1 cellular context compared by ENCODE assay signal in the genomic region with DNA sequence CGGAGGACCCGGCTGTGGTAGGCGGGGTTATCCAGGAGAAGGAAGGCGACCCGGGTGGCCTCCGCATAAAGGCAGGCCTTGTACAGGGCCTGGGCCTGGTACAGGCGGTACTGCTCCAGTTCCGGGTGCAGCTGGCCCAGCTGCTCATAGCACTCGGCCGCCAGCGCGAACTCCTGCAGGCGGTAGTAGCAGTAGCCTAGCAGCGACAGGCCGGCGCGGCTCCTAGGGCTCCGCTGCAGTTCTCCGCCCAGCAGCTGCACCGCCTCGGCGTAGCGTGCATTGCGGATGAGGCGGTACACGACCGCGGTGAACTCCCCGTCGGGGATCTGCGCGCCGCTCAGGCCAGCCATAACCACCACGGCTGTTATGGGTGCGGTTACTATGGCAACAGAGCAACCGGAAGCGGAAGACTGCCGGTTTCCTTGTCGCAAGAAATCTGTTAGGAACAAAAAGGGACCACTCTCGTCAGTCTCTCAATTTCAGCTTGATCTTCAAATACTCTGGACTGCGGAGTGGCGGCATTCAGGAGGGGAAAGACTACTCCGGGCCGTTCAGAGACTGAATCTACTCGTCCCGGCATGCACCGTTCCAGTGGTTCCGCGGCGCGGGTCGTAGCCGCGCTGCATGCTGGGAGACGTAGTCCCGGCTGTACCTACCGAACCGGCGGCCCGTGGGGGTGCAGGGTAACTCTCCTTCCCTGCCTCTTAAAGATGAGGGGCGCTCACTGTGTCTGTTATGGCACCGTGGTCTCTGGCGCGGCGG.
A peak's percentile ranks its signal among the peaks of the same experiment; 100 is the strongest.
TF ChIP-seq lines count a peak whose summit lies in the region.

No MANE protein-coding gene starts in this region.

TF ChIP-seq in HepG2, 621 proteins besides CTCF, POLR2A, EP300 and RAD21 (continued from another document and continues in another):
- TF ChIP-seq ZNF276 (CRISPR knock-in tag; IDR thresholded peaks at IDR 0.05; ENCODE audit: low read depth): peak; percentile 31; the same call in 1 of the 2 replicates
- no peak; the same call in 1 of the 2 replicates for TF ChIP-seq THAP9 (CRISPR knock-in tag; IDR thresholded peaks at IDR 0.05; ENCODE audit: borderline replicate concordance)
- TF ChIP-seq ZNF468 (CRISPR knock-in tag; IDR thresholded peaks at IDR 0.05): no peak
- TF ChIP-seq, protein P1, sequence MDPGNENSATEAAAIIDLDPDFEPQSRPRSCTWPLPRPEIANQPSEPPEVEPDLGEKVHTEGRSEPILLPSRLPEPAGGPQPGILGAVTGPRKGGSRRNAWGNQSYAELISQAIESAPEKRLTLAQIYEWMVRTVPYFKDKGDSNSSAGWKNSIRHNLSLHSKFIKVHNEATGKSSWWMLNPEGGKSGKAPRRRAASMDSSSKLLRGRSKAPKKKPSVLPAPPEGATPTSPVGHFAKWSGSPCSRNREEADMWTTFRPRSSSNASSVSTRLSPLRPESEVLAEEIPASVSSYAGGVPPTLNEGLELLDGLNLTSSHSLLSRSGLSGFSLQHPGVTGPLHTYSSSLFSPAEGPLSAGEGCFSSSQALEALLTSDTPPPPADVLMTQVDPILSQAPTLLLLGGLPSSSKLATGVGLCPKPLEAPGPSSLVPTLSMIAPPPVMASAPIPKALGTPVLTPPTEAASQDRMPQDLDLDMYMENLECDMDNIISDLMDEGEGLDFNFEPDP (CRISPR knock-in tag; conservative IDR thresholded peaks at IDR 0.05): peak; percentile 3; the same call in 1 of the 2 replicates
- TF ChIP-seq TCF12 (IDR thresholded peaks at IDR 0.05): no peak
- no peak for TF ChIP-seq TCF12 (CRISPR knock-in tag; IDR thresholded peaks at IDR 0.05)
- peak; percentile 83; the same call in 1 of the 2 replicates for TF ChIP-seq KDM5A (IDR thresholded peaks at IDR 0.05; ENCODE audit: borderline replicate concordance, low read length)
- peak; percentile 94 for TF ChIP-seq CREM (IDR thresholded peaks at IDR 0.05)
- TF ChIP-seq CREM (CRISPR knock-in tag; IDR thresholded peaks at IDR 0.05): no peak
- TF ChIP-seq DNMT3B (CRISPR knock-in tag; conservative IDR thresholded peaks at IDR 0.05): no peak; the same call in 1 of the 2 replicates
- no peak for TF ChIP-seq TEF (CRISPR knock-in tag; IDR thresholded peaks at IDR 0.05)
- TF ChIP-seq HES4 (CRISPR knock-in tag; IDR thresholded peaks at IDR 0.05; ENCODE audit: borderline replicate concordance): peak; percentile 83
- TF ChIP-seq ZNF24 (IDR thresholded peaks at IDR 0.05): no peak
- peak; percentile 89 for TF ChIP-seq KDM5B (CRISPR knock-in tag; IDR thresholded peaks at IDR 0.05; ENCODE audit: borderline replicate concordance)
- TF ChIP-seq, protein P2, sequence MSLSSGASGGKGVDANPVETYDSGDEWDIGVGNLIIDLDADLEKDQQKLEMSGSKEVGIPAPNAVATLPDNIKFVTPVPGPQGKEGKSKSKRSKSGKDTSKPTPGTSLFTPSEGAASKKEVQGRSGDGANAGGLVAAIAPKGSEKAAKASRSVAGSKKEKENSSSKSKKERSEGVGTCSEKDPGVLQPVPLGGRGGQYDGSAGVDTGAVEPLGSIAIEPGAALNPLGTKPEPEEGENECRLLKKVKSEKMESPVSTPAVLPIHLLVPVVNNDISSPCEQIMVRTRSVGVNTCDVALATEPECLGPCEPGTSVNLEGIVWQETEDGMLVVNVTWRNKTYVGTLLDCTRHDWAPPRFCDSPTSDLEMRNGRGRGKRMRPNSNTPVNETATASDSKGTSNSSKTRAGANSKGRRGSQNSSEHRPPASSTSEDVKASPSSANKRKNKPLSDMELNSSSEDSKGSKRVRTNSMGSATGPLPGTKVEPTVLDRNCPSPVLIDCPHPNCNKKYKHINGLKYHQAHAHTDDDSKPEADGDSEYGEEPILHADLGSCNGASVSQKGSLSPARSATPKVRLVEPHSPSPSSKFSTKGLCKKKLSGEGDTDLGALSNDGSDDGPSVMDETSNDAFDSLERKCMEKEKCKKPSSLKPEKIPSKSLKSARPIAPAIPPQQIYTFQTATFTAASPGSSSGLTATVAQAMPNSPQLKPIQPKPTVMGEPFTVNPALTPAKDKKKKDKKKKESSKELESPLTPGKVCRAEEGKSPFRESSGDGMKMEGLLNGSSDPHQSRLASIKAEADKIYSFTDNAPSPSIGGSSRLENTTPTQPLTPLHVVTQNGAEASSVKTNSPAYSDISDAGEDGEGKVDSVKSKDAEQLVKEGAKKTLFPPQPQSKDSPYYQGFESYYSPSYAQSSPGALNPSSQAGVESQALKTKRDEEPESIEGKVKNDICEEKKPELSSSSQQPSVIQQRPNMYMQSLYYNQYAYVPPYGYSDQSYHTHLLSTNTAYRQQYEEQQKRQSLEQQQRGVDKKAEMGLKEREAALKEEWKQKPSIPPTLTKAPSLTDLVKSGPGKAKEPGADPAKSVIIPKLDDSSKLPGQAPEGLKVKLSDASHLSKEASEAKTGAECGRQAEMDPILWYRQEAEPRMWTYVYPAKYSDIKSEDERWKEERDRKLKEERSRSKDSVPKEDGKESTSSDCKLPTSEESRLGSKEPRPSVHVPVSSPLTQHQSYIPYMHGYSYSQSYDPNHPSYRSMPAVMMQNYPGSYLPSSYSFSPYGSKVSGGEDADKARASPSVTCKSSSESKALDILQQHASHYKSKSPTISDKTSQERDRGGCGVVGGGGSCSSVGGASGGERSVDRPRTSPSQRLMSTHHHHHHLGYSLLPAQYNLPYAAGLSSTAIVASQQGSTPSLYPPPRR (CRISPR knock-in tag; IDR thresholded peaks at IDR 0.05; ENCODE audit: borderline replicate concordance): 0 out of 2 replicates have a peak, but pooled peaks have one; percentile 5
- no peak for TF ChIP-seq ISX (CRISPR knock-in tag; conservative IDR thresholded peaks at IDR 0.05)
- TF ChIP-seq ZNF33B (CRISPR knock-in tag; IDR thresholded peaks at IDR 0.05): no peak
- peak; percentile 74 for TF ChIP-seq ZBTB38 (CRISPR knock-in tag; IDR thresholded peaks at IDR 0.05)
- TF ChIP-seq SOX5 (CRISPR knock-in tag; IDR thresholded peaks at IDR 0.05; ENCODE audit: borderline replicate concordance): peak; percentile 38; the same call in 1 of the 2 replicates
- peak; percentile 18; the same call in 1 of the 2 replicates for TF ChIP-seq ZNF235 (CRISPR knock-in tag; IDR thresholded peaks at IDR 0.05; ENCODE audit: borderline replicate concordance)
- TF ChIP-seq, protein P3, sequence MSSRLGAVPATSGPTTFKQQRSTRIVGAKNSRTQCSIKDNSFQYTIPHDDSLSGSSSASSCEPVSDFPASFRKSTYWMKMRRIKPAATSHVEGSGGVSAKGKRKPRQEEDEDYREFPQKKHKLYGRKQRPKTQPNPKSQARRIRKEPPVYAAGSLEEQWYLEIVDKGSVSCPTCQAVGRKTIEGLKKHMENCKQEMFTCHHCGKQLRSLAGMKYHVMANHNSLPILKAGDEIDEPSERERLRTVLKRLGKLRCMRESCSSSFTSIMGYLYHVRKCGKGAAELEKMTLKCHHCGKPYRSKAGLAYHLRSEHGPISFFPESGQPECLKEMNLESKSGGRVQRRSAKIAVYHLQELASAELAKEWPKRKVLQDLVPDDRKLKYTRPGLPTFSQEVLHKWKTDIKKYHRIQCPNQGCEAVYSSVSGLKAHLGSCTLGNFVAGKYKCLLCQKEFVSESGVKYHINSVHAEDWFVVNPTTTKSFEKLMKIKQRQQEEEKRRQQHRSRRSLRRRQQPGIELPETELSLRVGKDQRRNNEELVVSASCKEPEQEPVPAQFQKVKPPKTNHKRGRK (CRISPR knock-in tag; IDR thresholded peaks at IDR 0.05): no peak
- no peak for TF ChIP-seq SMAD1 (CRISPR knock-in tag; IDR thresholded peaks at IDR 0.05; ENCODE audit: borderline replicate concordance, low read depth)
- TF ChIP-seq ZBTB37 (CRISPR knock-in tag; IDR thresholded peaks at IDR 0.05): 0 out of 2 replicates have a peak, but pooled peaks have one; percentile 37
- peak; percentile 95 for TF ChIP-seq ZFY (CRISPR knock-in tag; IDR thresholded peaks at IDR 0.05)
- peak; percentile 38; the same call in 1 of the 2 replicates for TF ChIP-seq THYN1 (CRISPR knock-in tag; IDR thresholded peaks at IDR 0.05; ENCODE audit: borderline replicate concordance, low read depth)
- TF ChIP-seq POGK (CRISPR knock-in tag; conservative IDR thresholded peaks at IDR 0.05): peak; percentile 70
- peak; percentile 46 for TF ChIP-seq ZNF205 (CRISPR knock-in tag; IDR thresholded peaks at IDR 0.05)
- TF ChIP-seq RELA (CRISPR knock-in tag; IDR thresholded peaks at IDR 0.05): no peak
- no peak for TF ChIP-seq STAT5B (CRISPR knock-in tag; IDR thresholded peaks at IDR 0.05)
- TF ChIP-seq ZFP91 (CRISPR knock-in tag; IDR thresholded peaks at IDR 0.05; ENCODE audit: borderline replicate concordance): peak; percentile 87
- TF ChIP-seq, protein P4, sequence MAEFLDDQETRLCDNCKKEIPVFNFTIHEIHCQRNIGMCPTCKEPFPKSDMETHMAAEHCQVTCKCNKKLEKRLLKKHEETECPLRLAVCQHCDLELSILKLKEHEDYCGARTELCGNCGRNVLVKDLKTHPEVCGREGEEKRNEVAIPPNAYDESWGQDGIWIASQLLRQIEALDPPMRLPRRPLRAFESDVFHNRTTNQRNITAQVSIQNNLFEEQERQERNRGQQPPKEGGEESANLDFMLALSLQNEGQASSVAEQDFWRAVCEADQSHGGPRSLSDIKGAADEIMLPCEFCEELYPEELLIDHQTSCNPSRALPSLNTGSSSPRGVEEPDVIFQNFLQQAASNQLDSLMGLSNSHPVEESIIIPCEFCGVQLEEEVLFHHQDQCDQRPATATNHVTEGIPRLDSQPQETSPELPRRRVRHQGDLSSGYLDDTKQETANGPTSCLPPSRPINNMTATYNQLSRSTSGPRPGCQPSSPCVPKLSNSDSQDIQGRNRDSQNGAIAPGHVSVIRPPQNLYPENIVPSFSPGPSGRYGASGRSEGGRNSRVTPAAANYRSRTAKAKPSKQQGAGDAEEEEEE (CRISPR knock-in tag; IDR thresholded peaks at IDR 0.05; ENCODE audit: borderline replicate concordance): 0 out of 2 replicates have a peak, but pooled peaks have one; percentile 26
- TF ChIP-seq POLR2G (IDR thresholded peaks at IDR 0.05; ENCODE audit: low read depth, low read length): peak; percentile 74
